ENCODE assay signal across 36 cellular contexts in genomic region chr12:19457561-19457960, GRCh38. TPM values are rescaled to one million over a fixed set of nuclear protein-coding genes. Genes with fewer than 3 reads are reported as not detected.
A peak's percentile ranks its signal among the peaks of the same experiment; 100 is the strongest.
DNase-seq lines count a peak whose midpoint lies in the region; ATAC-seq and TF ChIP-seq lines count a peak whose summit lies in the region.
"Had no signal": no experiment of that assay in that cellular context is flagged by ENCODE, and none has a peak within 500 bp of the region (broad histone marks: within the 10 kb centered on the region; RNA-seq: fewer than 3 reads in every experiment).

No MANE protein-coding gene starts in this region.

- H3K27me3 ChIP-seq in ascending aorta: no peaks in the 10 kb centered on the region
- H3K27me3 ChIP-seq: BE2C, cardiac muscle cell, esophagus muscularis mucosa, foreskin keratinocyte, sigmoid colon, SJSA1, upper lobe of right lung had no signal

- H3K4me3 ChIP-seq in ascending aorta: no peak overlapping the region
- H3K4me3 ChIP-seq: cardiac muscle cell, coronary artery, esophagus muscularis mucosa, psoas muscle, sigmoid colon, SJSA1, upper lobe of right lung had no signal

- CTCF ChIA-PET in activated B cell treated with CpG ODN at 0.5 μM for 24 hours (lab: Charles Lee): no interaction called here

- H3K36me3 Mint-ChIP-seq in natural killer cell (no peaks in the 10 kb centered on the region), activated B cell treated with CpG ODN at 0.5 μM for 24 hours (ENCODE audit: low read depth) (peaks cover 16% of the 10 kb centered on the region)
- H3K36me3 Mint-ChIP-seq in natural killer cell treated with Interleukin-12 subunit alpha and Interleukin-12 subunit beta and Interleukin-15 and Interleukin-18, amount 100 ng/mL, for 72 hours: no peaks in the 10 kb centered on the region
- peaks cover 18 to 23% of the 10 kb centered on the region in 2 donors for H3K36me3 Mint-ChIP-seq in stimulated activated naive B cell treated with anti-CD40 and anti-IgM and Interleukin-4, amounts not matched to agents 10 μg/mL and 1 μg/mL and 100 μg/mL, for 72 hours

- H3K4me3 Mint-ChIP-seq in natural killer cell: no peak overlapping the region
- H3K4me3 Mint-ChIP-seq in natural killer cell treated with Interleukin-12 subunit alpha and Interleukin-12 subunit beta and Interleukin-15 and Interleukin-18, amount 100 ng/mL, for 72 hours: no peak overlapping the region
- H3K4me3 Mint-ChIP-seq in activated B cell treated with CpG ODN at 0.5 μM for 24 hours: no peak overlapping the region
- peak overlapping the region in 1 of 2 donors; percentile 13 for H3K4me3 Mint-ChIP-seq in stimulated activated naive B cell treated with anti-CD40 and anti-IgM and Interleukin-4, amounts not matched to agents 10 μg/mL and 1 μg/mL and 100 μg/mL, for 72 hours
- H3K4me3 Mint-ChIP-seq: activated CD4-positive, alpha-beta T cell treated with anti-CD3 and anti-CD28 coated beads, Interleukin-2, amount 10 ng/mL, durations not matched to agents 24 days and 14 days; activated naive CD4-positive, alpha-beta T cell treated with anti-CD3 and anti-CD28 coated beads, Interleukin-2, amount 50 U/mL, for 24 hours; activated T-helper 17 cell treated with anti-CD3 and anti-CD28 coated beads, Interleukin-2, amount 50 U/mL, for 72 hours; stimulated activated effector memory CD8-positive, alpha-beta T cell treated with anti-CD3 and anti-CD28 coated beads, Interleukin-12 subunit alpha, Interleukin-12 subunit beta, amount 100 ng/mL, for 72 hours had no signal

- DNase-seq in natural killer cell: no peak
- no peak for DNase-seq in natural killer cell treated with Interleukin-12 subunit alpha and Interleukin-12 subunit beta and Interleukin-15 and Interleukin-18, amount 100 ng/mL, for 72 hours (ENCODE audit: low spot score)
- DNase-seq in activated B cell treated with CpG ODN at 0.5 μM for 24 hours: no peak
- DNase-seq in stimulated activated naive B cell treated with anti-CD40 and anti-IgM and Interleukin-4, amounts not matched to agents 10 μg/mL and 1 μg/mL and 100 μg/mL, for 72 hours: no peak
- DNase-seq in hippocampal formation (lab: John Stamatoyannopoulos, UW): no peak
- DNase-seq in ascending aorta (ENCODE audit: low spot score in 2 of 2): no peak
- DNase-seq: ACHN; activated CD4-positive, alpha-beta T cell treated with anti-CD3 and anti-CD28 coated beads, Interleukin-2, amount 10 ng/mL, durations not matched to agents 24 days and 14 days; aorta; BE2C; COR-L47; DMS53; foreskin keratinocyte; GDM1; mammary epithelial cell; NCI-H1417 treated with DMSO at 0.1 percent for 48 hours; NCI-H2081; NCI-H345; NCI-H774; nucleus accumbens; psoas muscle; sigmoid colon; stimulated activated CD4-positive, alpha-beta T cell treated with anti-CD3 and anti-CD28 coated beads, Interleukin-4, amount 100 ng/mL, for 24 hours; upper lobe of right lung had no signal

- H3K4me1 ChIP-seq in ascending aorta: peaks cover 0 to 12% of the 10 kb centered on the region in 2 donors
- H3K4me1 ChIP-seq: BE2C, foreskin keratinocyte, SJSA1 had no signal

- H3K36me3 ChIP-seq in ascending aorta: no peaks in the 10 kb centered on the region
- H3K36me3 ChIP-seq: BE2C, cardiac muscle cell, upper lobe of right lung had no signal

- H3K4me1 Mint-ChIP-seq in natural killer cell: peaks cover 51 to 58% of the 10 kb centered on the region in 2 donors
- H3K4me1 Mint-ChIP-seq in natural killer cell treated with Interleukin-12 subunit alpha and Interleukin-12 subunit beta and Interleukin-15 and Interleukin-18, amount 100 ng/mL, for 72 hours (ENCODE audit: low read depth in 2 of 2): peaks cover 38 to 51% of the 10 kb centered on the region in 2 donors
- H3K4me1 Mint-ChIP-seq in activated B cell treated with CpG ODN at 0.5 μM for 24 hours: peaks cover 70% of the 10 kb centered on the region
- H3K4me1 Mint-ChIP-seq in stimulated activated naive B cell treated with anti-CD40 and anti-IgM and Interleukin-4, amounts not matched to agents 10 μg/mL and 1 μg/mL and 100 μg/mL, for 72 hours: peaks cover 28 to 72% of the 10 kb centered on the region in 2 donors

- H3K27ac Mint-ChIP-seq in natural killer cell (peak overlapping the region; percentile 69 to 74), activated B cell treated with CpG ODN at 0.5 μM for 24 hours (peak overlapping the region; percentile 36)
- H3K27ac Mint-ChIP-seq in natural killer cell treated with Interleukin-12 subunit alpha and Interleukin-12 subunit beta and Interleukin-15 and Interleukin-18, amount 100 ng/mL, for 72 hours: no peak overlapping the region
- peak overlapping the region; percentile 65 for H3K27ac Mint-ChIP-seq in stimulated activated naive B cell treated with anti-CD40 and anti-IgM and Interleukin-4, amounts not matched to agents 10 μg/mL and 1 μg/mL and 100 μg/mL, for 72 hours
- H3K27ac Mint-ChIP-seq: activated CD4-positive, alpha-beta T cell treated with anti-CD3 and anti-CD28 coated beads, Interleukin-2, amount 10 ng/mL, durations not matched to agents 24 days and 14 days; activated naive CD4-positive, alpha-beta T cell treated with anti-CD3 and anti-CD28 coated beads, Interleukin-2, amount 50 U/mL, for 24 hours; activated T-helper 17 cell treated with anti-CD3 and anti-CD28 coated beads, Interleukin-2, amount 50 U/mL, for 72 hours; stimulated activated effector memory CD8-positive, alpha-beta T cell treated with anti-CD3 and anti-CD28 coated beads, Interleukin-12 subunit alpha, Interleukin-12 subunit beta, amount 100 ng/mL, for 72 hours had no signal

- TF ChIP-seq CTCF in natural killer cell (IDR thresholded peaks at IDR 0.05) (no peak), activated B cell treated with CpG ODN at 0.5 μM for 24 hours (IDR thresholded peaks at IDR 0.05) (no peak), ascending aorta (IDR thresholded peaks at IDR 0.05) (no peak)

- H3K9me3 ChIP-seq in ascending aorta: no peaks in the 10 kb centered on the region
- H3K9me3 ChIP-seq: BE2C, esophagus muscularis mucosa, psoas muscle, sigmoid colon, SJSA1, upper lobe of right lung had no signal

- POLR2A ChIA-PET in activated B cell treated with CpG ODN at 0.5 μM for 24 hours (lab: Charles Lee): no interaction called here

- H3K27ac ChIP-seq in ascending aorta: no peak overlapping the region
- H3K27ac ChIP-seq: cardiac muscle cell, coronary artery, esophagus muscularis mucosa, foreskin keratinocyte, HL-60, KMS-11, psoas muscle, sigmoid colon, SJSA1, upper lobe of right lung had no signal

- peak in 1 of 3 donors; percentile 10 for ATAC-seq in natural killer cell
- no peak for ATAC-seq in natural killer cell treated with Interleukin-12 subunit alpha and Interleukin-12 subunit beta and Interleukin-15 and Interleukin-18, amount 100 ng/mL, for 72 hours
- peak; percentile 32 for ATAC-seq in GM21619 (IDR thresholded peaks at IDR 0.05; ENCODE audit: unreplicated experiment)
- ATAC-seq in activated B cell treated with CpG ODN at 0.5 μM for 24 hours (ENCODE audit: low read depth): no peak
- no peak for ATAC-seq in stimulated activated naive B cell treated with anti-CD40 and anti-IgM and Interleukin-4, amounts not matched to agents 10 μg/mL and 1 μg/mL and 100 μg/mL, for 72 hours (replicated peaks)
- no peak for ATAC-seq in GM18498 (IDR thresholded peaks at IDR 0.05; ENCODE audit: unreplicated experiment)
- ATAC-seq: activated T-helper 17 cell treated with anti-CD3 and anti-CD28 coated beads, Interleukin-2, amount 50 U/mL, for 72 hours; foreskin keratinocyte; HCT116; psoas muscle; stimulated activated effector memory CD8-positive, alpha-beta T cell treated with anti-CD3 and anti-CD28 coated beads, Interleukin-12 subunit alpha, Interleukin-12 subunit beta, amount 100 ng/mL, for 72 hours; upper lobe of right lung had no signal

- H3K9me3 Mint-ChIP-seq in natural killer cell (no peaks in the 10 kb centered on the region), activated B cell treated with CpG ODN at 0.5 μM for 24 hours (no peaks in the 10 kb centered on the region)
- H3K9me3 Mint-ChIP-seq in natural killer cell treated with Interleukin-12 subunit alpha and Interleukin-12 subunit beta and Interleukin-15 and Interleukin-18, amount 100 ng/mL, for 72 hours: no peaks in the 10 kb centered on the region
- H3K9me3 Mint-ChIP-seq in stimulated activated naive B cell treated with anti-CD40 and anti-IgM and Interleukin-4, amounts not matched to agents 10 μg/mL and 1 μg/mL and 100 μg/mL, for 72 hours: no peaks in the 10 kb centered on the region
- H3K9me3 Mint-ChIP-seq: activated CD4-positive, alpha-beta T cell treated with anti-CD3 and anti-CD28 coated beads, Interleukin-2, amount 10 ng/mL, durations not matched to agents 24 days and 14 days; activated naive CD4-positive, alpha-beta T cell treated with anti-CD3 and anti-CD28 coated beads, Interleukin-2, amount 50 U/mL, for 24 hours; activated T-helper 17 cell treated with anti-CD3 and anti-CD28 coated beads, Interleukin-2, amount 50 U/mL, for 72 hours; stimulated activated effector memory CD8-positive, alpha-beta T cell treated with anti-CD3 and anti-CD28 coated beads, Interleukin-12 subunit alpha, Interleukin-12 subunit beta, amount 100 ng/mL, for 72 hours had no signal

- H3K27me3 Mint-ChIP-seq in natural killer cell (ENCODE audit: low read depth in 2 of 2): no peaks in the 10 kb centered on the region
- H3K27me3 Mint-ChIP-seq in natural killer cell treated with Interleukin-12 subunit alpha and Interleukin-12 subunit beta and Interleukin-15 and Interleukin-18, amount 100 ng/mL, for 72 hours: no peaks in the 10 kb centered on the region
- no peaks in the 10 kb centered on the region for H3K27me3 Mint-ChIP-seq in activated B cell treated with CpG ODN at 0.5 μM for 24 hours
- H3K27me3 Mint-ChIP-seq in stimulated activated naive B cell treated with anti-CD40 and anti-IgM and Interleukin-4, amounts not matched to agents 10 μg/mL and 1 μg/mL and 100 μg/mL, for 72 hours: no peaks in the 10 kb centered on the region
- H3K27me3 Mint-ChIP-seq: activated CD4-positive, alpha-beta T cell treated with anti-CD3 and anti-CD28 coated beads, Interleukin-2, amount 10 ng/mL, durations not matched to agents 24 days and 14 days; activated naive CD4-positive, alpha-beta T cell treated with anti-CD3 and anti-CD28 coated beads, Interleukin-2, amount 50 U/mL, for 24 hours; activated T-helper 17 cell treated with anti-CD3 and anti-CD28 coated beads, Interleukin-2, amount 50 U/mL, for 72 hours had no signal

- intact Hi-C loops in natural killer cell (cut with micrococcal nuclease) (no loop called here), activated B cell treated with CpG ODN at 0.5 μM for 24 hours (cut with micrococcal nuclease) (loop anchor here (2.0 kb wide), 1 partner anchor 17 kb away; no protein-coding TSS in a partner anchor), ascending aorta (cut with DNase I) (no loop called here)

RNA-seq across cellular contexts. Expression of gene AEBP2, which starts 18.3 kb away (rescaled TPM):
- total RNA-seq in natural killer cell (10 to 100 TPM; 57.1 to 79.5 (median 61.8) TPM), activated B cell treated with CpG ODN at 0.5 μM for 24 hours (44.8 and 51.0 TPM in 2 replicates), ascending aorta (29.6 TPM)
- 10 to 100 TPM; 66.3 to 95.2 TPM for total RNA-seq in natural killer cell treated with Interleukin-12 subunit alpha and Interleukin-12 subunit beta and Interleukin-15 and Interleukin-18, amount 100 ng/mL, for 72 hours

Comparison
In these comparisons a context has a peak if more than half of its experiments do, and no peak if none do; other contexts are left out.
1. H3K27ac Mint-ChIP-seq: peak in natural killer cell (2 of 2), activated B cell treated with CpG ODN at 0.5 μM for 24 hours (single experiment) and stimulated activated naive B cell treated with anti-CD40 and anti-IgM and Interleukin-4, amounts not matched to agents 10 μg/mL and 1 μg/mL and 100 μg/mL, for 72 hours (single experiment); none in natural killer cell treated with Interleukin-12 subunit alpha and Interleukin-12 subunit beta and Interleukin-15 and Interleukin-18, amount 100 ng/mL, for 72 hours (0 of 2).